In genomic region chr13:23715092-23715761, GRCh38 we compare ENCODE assay signal across 17 cellular contexts.
"Had no signal": no experiment of that assay in that cellular context is flagged by ENCODE, and none has a peak within 500 bp of the region (broad histone marks: within the 10 kb centered on the region; RNA-seq: fewer than 3 reads in every experiment).

No MANE protein-coding gene starts in this region.

- H3K27ac Mint-ChIP-seq: activated CD8-positive, alpha-beta memory T cell treated with anti-CD3 and anti-CD28 coated beads, Interleukin-2, amount 10 ng/mL, durations not matched to agents 7 days and 5 days; activated naive CD4-positive, alpha-beta T cell treated with anti-CD3 and anti-CD28 coated beads, Interleukin-2, amount 50 U/mL, for 72 hours; activated T-cell treated with anti-CD3 and anti-CD28 coated beads, Interleukin-2, amount 50 U/mL, for 24 hours; nephron; stimulated activated naive CD8-positive, alpha-beta T cell treated with anti-CD3 and anti-CD28 coated beads, Interleukin-15, Interleukin-2, amounts not matched to agents 100 ng/mL and 50 ng/mL, for 24 hours had no signal

- ATAC-seq: activated CD4-positive, CD25-positive, alpha-beta regulatory T cell treated with anti-CD3 and anti-CD28 coated beads, Interleukin-2, amount 50 U/mL, for 24 hours; activated CD8-positive, alpha-beta memory T cell treated with anti-CD3 and anti-CD28 coated beads, Interleukin-2, amount 10 ng/mL, durations not matched to agents 7 days and 5 days; gastrocnemius medialis had no signal

- H3K27me3 ChIP-seq: gastrocnemius medialis, testis had no signal

- H3K27ac ChIP-seq: epithelial cell of prostate, gastrocnemius medialis, testis had no signal

- H3K27me3 Mint-ChIP-seq: activated CD8-positive, alpha-beta memory T cell treated with anti-CD3 and anti-CD28 coated beads, Interleukin-2, amount 10 ng/mL, durations not matched to agents 7 days and 5 days; activated T-cell treated with anti-CD3 and anti-CD28 coated beads, Interleukin-2, amount 50 U/mL, for 24 hours had no signal

- H3K4me1 ChIP-seq: gastrocnemius medialis, testis had no signal

- H3K4me3 Mint-ChIP-seq: activated CD8-positive, alpha-beta memory T cell treated with anti-CD3 and anti-CD28 coated beads, Interleukin-2, amount 10 ng/mL, durations not matched to agents 7 days and 5 days; activated T-cell treated with anti-CD3 and anti-CD28 coated beads, Interleukin-2, amount 50 U/mL, for 24 hours; brain; central memory CD8-positive, alpha-beta T cell; nephron; stimulated activated naive CD8-positive, alpha-beta T cell treated with anti-CD3 and anti-CD28 coated beads, Interleukin-15, Interleukin-2, amounts not matched to agents 100 ng/mL and 50 ng/mL, for 24 hours had no signal

- H3K9me3 Mint-ChIP-seq: central memory CD8-positive, alpha-beta T cell; stimulated activated naive CD8-positive, alpha-beta T cell treated with anti-CD3 and anti-CD28 coated beads, Interleukin-15, Interleukin-2, amounts not matched to agents 100 ng/mL and 50 ng/mL, for 24 hours had no signal

- H3K4me3 ChIP-seq: gastrocnemius medialis, testis had no signal

- DNase-seq: activated CD4-positive, alpha-beta T cell treated with anti-CD3 and anti-CD28 coated beads, Interleukin-2, amount 50 U/mL, for 4 hours; activated CD8-positive, alpha-beta memory T cell treated with anti-CD3 and anti-CD28 coated beads, Interleukin-2, amount 10 ng/mL, durations not matched to agents 7 days and 5 days; activated effector memory CD4-positive, alpha-beta T cell treated with anti-CD3 and anti-CD28 coated beads, Interleukin-2, amount 50 U/mL, for 16 hours; activated T-cell treated with anti-CD3 and anti-CD28 coated beads, Interleukin-2, amount 50 U/mL, for 24 hours; amniotic stem cell; effector memory CD4-positive, alpha-beta T cell; gastrocnemius medialis; kidney; left ventricle myocardium superior; testis had no signal

- H3K36me3 ChIP-seq: gastrocnemius medialis had no signal

- H3K4me1 Mint-ChIP-seq: activated CD8-positive, alpha-beta memory T cell treated with anti-CD3 and anti-CD28 coated beads, Interleukin-2, amount 10 ng/mL, durations not matched to agents 7 days and 5 days; brain; central memory CD8-positive, alpha-beta T cell had no signal

- H3K36me3 Mint-ChIP-seq: activated CD8-positive, alpha-beta memory T cell treated with anti-CD3 and anti-CD28 coated beads, Interleukin-2, amount 10 ng/mL, durations not matched to agents 7 days and 5 days; brain had no signal
